ENCODE assay signal across 13 cellular contexts in the genomic region with DNA sequence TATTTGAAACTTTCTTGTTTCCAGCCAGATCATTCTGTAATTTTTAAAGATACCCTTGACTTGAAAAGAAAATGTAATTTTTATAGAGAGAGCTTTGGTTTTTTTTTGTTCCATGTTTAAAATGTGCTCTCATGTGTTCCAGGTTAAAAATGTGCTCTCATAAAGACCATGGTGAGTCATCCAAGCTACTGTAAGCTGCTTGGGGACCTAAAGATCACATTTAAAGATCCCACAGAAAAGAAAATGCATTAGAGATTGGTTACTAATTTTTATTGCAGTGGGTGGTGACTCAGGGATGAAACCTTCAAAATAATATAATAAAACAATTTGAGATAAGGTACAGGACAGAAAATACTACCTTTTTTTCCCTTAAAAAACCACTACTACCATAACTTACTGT. TPM values are rescaled to one million over a fixed set of nuclear protein-coding genes. Genes with fewer than 3 reads are reported as not detected.
DNase-seq lines count a peak whose midpoint lies in the region; ATAC-seq and TF ChIP-seq lines count a peak whose summit lies in the region.
"Had no signal": no experiment of that assay in that cellular context is flagged by ENCODE, and none has a peak within 500 bp of the region (broad histone marks: within the 10 kb centered on the region; RNA-seq: fewer than 3 reads in every experiment).

No MANE protein-coding gene starts in this region.

- no peak for DNase-seq in activated T-cell treated with anti-CD3 and anti-CD28 coated beads, Interleukin-2, amount 50 U/mL, for 4 hours
- DNase-seq in activated T-cell treated with anti-CD3 and anti-CD28 coated beads for 4 hours: no peak
- DNase-seq in RWPE1 (ENCODE audit: low spot score): peak; percentile 44
- DNase-seq in fibroblast of peridontal ligament (ENCODE audit: extremely low read depth): peak; percentile 46
- DNase-seq in stimulated activated naive CD8-positive, alpha-beta T cell treated with anti-CD3 and anti-CD28 coated beads, Interleukin-15, amount 100 ng/mL, for 72 hours: no peak
- no peak for DNase-seq in activated naive CD4-positive, alpha-beta T cell treated with anti-CD3 and anti-CD28 coated beads, Interleukin-2, amount 10 ng/mL, durations not matched to agents 7 days and 5 days
- DNase-seq in activated CD8-positive, alpha-beta memory T cell treated with anti-CD3 and anti-CD28 coated beads, Interleukin-2, amount 10 ng/mL, durations not matched to agents 7 days and 5 days: no peak
- DNase-seq: activated effector memory CD4-positive, alpha-beta T cell treated with Interleukin-2 at 50 U/mL for 16 hours; MV-4-11; natural killer cell; NCI-H526; upper lobe of right lung had no signal

- CTCF ChIA-PET in RWPE1 (lab: Yijun Ruan, JAX): interaction anchor here (0.5 to 0.6 kb wide), 2 partner anchors 162 to 625 kb away, joined by 3 read pairs; no protein-coding TSS in a partner anchor
- CTCF ChIA-PET in activated naive CD4-positive, alpha-beta T cell treated with anti-CD3 and anti-CD28 coated beads, Interleukin-2, amount 10 ng/mL, durations not matched to agents 7 days and 5 days (lab: Charles Lee): interaction anchor here (0.8 kb wide), 1 partner anchor 110 kb away, joined by 3 read pairs; no protein-coding TSS in a partner anchor
- CTCF ChIA-PET in activated CD8-positive, alpha-beta memory T cell treated with anti-CD3 and anti-CD28 coated beads, Interleukin-2, amount 10 ng/mL, durations not matched to agents 7 days and 5 days (lab: Charles Lee): interaction anchor here (0.6 to 1.7 kb wide), 3 partner anchors 9 to 21 kb away, joined by 3 to 5 read pairs (median 3); no protein-coding TSS in a partner anchor

- H3K4me1 Mint-ChIP-seq in activated T-cell treated with anti-CD3 and anti-CD28 coated beads, Interleukin-2, amount 50 U/mL, for 4 hours (ENCODE audit: low read depth): peaks cover 74% of the 10 kb centered on the region
- peaks cover 70% of the 10 kb centered on the region for H3K4me1 Mint-ChIP-seq in stimulated activated naive CD8-positive, alpha-beta T cell treated with anti-CD3 and anti-CD28 coated beads, Interleukin-15, amount 100 ng/mL, for 72 hours
- peaks cover 20% of the 10 kb centered on the region for H3K4me1 Mint-ChIP-seq in activated naive CD4-positive, alpha-beta T cell treated with anti-CD3 and anti-CD28 coated beads, Interleukin-2, amount 10 ng/mL, durations not matched to agents 7 days and 5 days
- peaks cover 23% of the 10 kb centered on the region for H3K4me1 Mint-ChIP-seq in activated CD8-positive, alpha-beta memory T cell treated with anti-CD3 and anti-CD28 coated beads, Interleukin-2, amount 10 ng/mL, durations not matched to agents 7 days and 5 days

- H3K9me3 Mint-ChIP-seq in activated T-cell treated with anti-CD3 and anti-CD28 coated beads, Interleukin-2, amount 50 U/mL, for 4 hours: no peaks in the 10 kb centered on the region
- H3K9me3 Mint-ChIP-seq in stimulated activated naive CD8-positive, alpha-beta T cell treated with anti-CD3 and anti-CD28 coated beads, Interleukin-15, amount 100 ng/mL, for 72 hours: peaks cover 0 to 1% of the 10 kb centered on the region in 2 donors
- H3K9me3 Mint-ChIP-seq in activated naive CD4-positive, alpha-beta T cell treated with anti-CD3 and anti-CD28 coated beads, Interleukin-2, amount 10 ng/mL, durations not matched to agents 7 days and 5 days: no peaks in the 10 kb centered on the region
- H3K9me3 Mint-ChIP-seq in activated CD8-positive, alpha-beta memory T cell treated with anti-CD3 and anti-CD28 coated beads, Interleukin-2, amount 10 ng/mL, durations not matched to agents 7 days and 5 days (ENCODE audit: low read depth): no peaks in the 10 kb centered on the region
- H3K9me3 Mint-ChIP-seq: natural killer cell had no signal

- H3K36me3 Mint-ChIP-seq in activated T-cell treated with anti-CD3 and anti-CD28 coated beads, Interleukin-2, amount 50 U/mL, for 4 hours (ENCODE audit: insufficient read depth): peaks cover 31% of the 10 kb centered on the region
- peaks cover 41% of the 10 kb centered on the region for H3K36me3 Mint-ChIP-seq in activated naive CD4-positive, alpha-beta T cell treated with anti-CD3 and anti-CD28 coated beads, Interleukin-2, amount 10 ng/mL, durations not matched to agents 7 days and 5 days
- H3K36me3 Mint-ChIP-seq in activated CD8-positive, alpha-beta memory T cell treated with anti-CD3 and anti-CD28 coated beads, Interleukin-2, amount 10 ng/mL, durations not matched to agents 7 days and 5 days: peaks cover 59% of the 10 kb centered on the region
- H3K36me3 Mint-ChIP-seq: natural killer cell had no signal

- H3K27ac Mint-ChIP-seq in stimulated activated naive CD8-positive, alpha-beta T cell treated with anti-CD3 and anti-CD28 coated beads, Interleukin-15, amount 100 ng/mL, for 72 hours: peak overlapping the region; percentile 5 to 36
- H3K27ac Mint-ChIP-seq in activated naive CD4-positive, alpha-beta T cell treated with anti-CD3 and anti-CD28 coated beads, Interleukin-2, amount 10 ng/mL, durations not matched to agents 7 days and 5 days: no peak overlapping the region
- H3K27ac Mint-ChIP-seq in activated CD8-positive, alpha-beta memory T cell treated with anti-CD3 and anti-CD28 coated beads, Interleukin-2, amount 10 ng/mL, durations not matched to agents 7 days and 5 days: no peak overlapping the region
- H3K27ac Mint-ChIP-seq: natural killer cell had no signal

- POLR2A ChIA-PET in RWPE1 (lab: Yijun Ruan, JAX; ENCODE audit: low non-redundant PET): no interaction called here

- no peak overlapping the region for H3K4me3 Mint-ChIP-seq in activated T-cell treated with anti-CD3 and anti-CD28 coated beads, Interleukin-2, amount 50 U/mL, for 4 hours
- H3K4me3 Mint-ChIP-seq in stimulated activated naive CD8-positive, alpha-beta T cell treated with anti-CD3 and anti-CD28 coated beads, Interleukin-15, amount 100 ng/mL, for 72 hours: no peak overlapping the region
- no peak overlapping the region for H3K4me3 Mint-ChIP-seq in activated naive CD4-positive, alpha-beta T cell treated with anti-CD3 and anti-CD28 coated beads, Interleukin-2, amount 10 ng/mL, durations not matched to agents 7 days and 5 days
- no peak overlapping the region for H3K4me3 Mint-ChIP-seq in activated CD8-positive, alpha-beta memory T cell treated with anti-CD3 and anti-CD28 coated beads, Interleukin-2, amount 10 ng/mL, durations not matched to agents 7 days and 5 days
- H3K4me3 Mint-ChIP-seq: natural killer cell had no signal

- H3K27me3 Mint-ChIP-seq in activated T-cell treated with anti-CD3 and anti-CD28 coated beads, Interleukin-2, amount 50 U/mL, for 4 hours (ENCODE audit: low read depth): no peaks in the 10 kb centered on the region
- H3K27me3 Mint-ChIP-seq in stimulated activated naive CD8-positive, alpha-beta T cell treated with anti-CD3 and anti-CD28 coated beads, Interleukin-15, amount 100 ng/mL, for 72 hours: no peaks in the 10 kb centered on the region
- no peaks in the 10 kb centered on the region for H3K27me3 Mint-ChIP-seq in activated naive CD4-positive, alpha-beta T cell treated with anti-CD3 and anti-CD28 coated beads, Interleukin-2, amount 10 ng/mL, durations not matched to agents 7 days and 5 days
- H3K27me3 Mint-ChIP-seq in activated CD8-positive, alpha-beta memory T cell treated with anti-CD3 and anti-CD28 coated beads, Interleukin-2, amount 10 ng/mL, durations not matched to agents 7 days and 5 days: no peaks in the 10 kb centered on the region

- H3K27ac ChIP-seq in RWPE1: no peak overlapping the region
- H3K27ac ChIP-seq: upper lobe of right lung had no signal

- peak; percentile 55 to 62 for ATAC-seq in activated T-cell treated with anti-CD3 and anti-CD28 coated beads, Interleukin-2, amount 50 U/mL, for 4 hours
- ATAC-seq in stimulated activated naive CD8-positive, alpha-beta T cell treated with anti-CD3 and anti-CD28 coated beads, Interleukin-15, amount 100 ng/mL, for 72 hours: no peak
- no peak for ATAC-seq in GM21367 (IDR thresholded peaks at IDR 0.05; ENCODE audit: unreplicated experiment)
- ATAC-seq in activated CD8-positive, alpha-beta memory T cell treated with anti-CD3 and anti-CD28 coated beads, Interleukin-2, amount 10 ng/mL, durations not matched to agents 7 days and 5 days: no peak
- ATAC-seq: natural killer cell, upper lobe of right lung had no signal

- TF ChIP-seq CTCF in RWPE1 (conservative IDR thresholded peaks at IDR 0.05; ENCODE audit: low read depth): no peak

RNA-seq across cellular contexts. Expression of gene TCF12, which starts 10.9 kb away (rescaled TPM):
- total RNA-seq in activated T-cell treated with anti-CD3 and anti-CD28 coated beads, Interleukin-2, amount 50 U/mL, for 4 hours: 10 to 100 TPM; 49.3 to 71.3 (median 63.5) TPM
- 10 to 100 TPM; 75.4 to 89.0 TPM for total RNA-seq in activated CD8-positive, alpha-beta memory T cell treated with anti-CD3 and anti-CD28 coated beads, Interleukin-2, amount 10 ng/mL, durations not matched to agents 7 days and 5 days

Comparison
In these comparisons a context has a peak if more than half of its experiments do, and no peak if none do; other contexts are left out.
1. ATAC-seq: peak in activated T-cell treated with anti-CD3 and anti-CD28 coated beads, Interleukin-2, amount 50 U/mL, for 4 hours (2 of 2); none in stimulated activated naive CD8-positive, alpha-beta T cell treated with anti-CD3 and anti-CD28 coated beads, Interleukin-15, amount 100 ng/mL, for 72 hours (single experiment), GM21367 (single experiment) and activated CD8-positive, alpha-beta memory T cell treated with anti-CD3 and anti-CD28 coated beads, Interleukin-2, amount 10 ng/mL, durations not matched to agents 7 days and 5 days (single experiment).
2. DNase-seq: peak in RWPE1 (single experiment) and fibroblast of peridontal ligament (single experiment); none in activated T-cell treated with anti-CD3 and anti-CD28 coated beads, Interleukin-2, amount 50 U/mL, for 4 hours (single experiment), activated T-cell treated with anti-CD3 and anti-CD28 coated beads for 4 hours (single experiment), stimulated activated naive CD8-positive, alpha-beta T cell treated with anti-CD3 and anti-CD28 coated beads, Interleukin-15, amount 100 ng/mL, for 72 hours (0 of 2), activated naive CD4-positive, alpha-beta T cell treated with anti-CD3 and anti-CD28 coated beads, Interleukin-2, amount 10 ng/mL, durations not matched to agents 7 days and 5 days (single experiment) and activated CD8-positive, alpha-beta memory T cell treated with anti-CD3 and anti-CD28 coated beads, Interleukin-2, amount 10 ng/mL, durations not matched to agents 7 days and 5 days (single experiment).
3. H3K27ac Mint-ChIP-seq: peak in stimulated activated naive CD8-positive, alpha-beta T cell treated with anti-CD3 and anti-CD28 coated beads, Interleukin-15, amount 100 ng/mL, for 72 hours (2 of 2); none in activated naive CD4-positive, alpha-beta T cell treated with anti-CD3 and anti-CD28 coated beads, Interleukin-2, amount 10 ng/mL, durations not matched to agents 7 days and 5 days (single experiment) and activated CD8-positive, alpha-beta memory T cell treated with anti-CD3 and anti-CD28 coated beads, Interleukin-2, amount 10 ng/mL, durations not matched to agents 7 days and 5 days (single experiment).